In genomic region chr1:226129230-226129629, GRCh38 we compare ENCODE assay signal across 27 cellular contexts. TPM values are rescaled to one million over a fixed set of nuclear protein-coding genes. Genes with fewer than 3 reads are reported as not detected.
DNase-seq lines count a peak whose midpoint lies in the region; ATAC-seq and TF ChIP-seq lines count a peak whose summit lies in the region.
"Had no signal": no experiment of that assay in that cellular context is flagged by ENCODE, and none has a peak within 500 bp of the region (broad histone marks: within the 10 kb centered on the region; RNA-seq: fewer than 3 reads in every experiment).

No MANE protein-coding gene starts in this region.

- H3F3A ChIP-seq in OCI-LY1 (ENCODE audit: insufficient read depth, low read length), result 0 out of 2 replicates have a peak, but pooled peaks cover 3% of the 10 kb centered on the region

- no peak overlapping the region for H3K4me2 ChIP-seq in OCI-LY1 (ENCODE audit: low read length)
- peak overlapping the region; percentile 69 for H3K4me2 ChIP-seq in hepatocyte
- H3K4me2 ChIP-seq: neural progenitor cell had no signal

- H3K27ac Mint-ChIP-seq in Calu3 (ENCODE audit: unreplicated experiment) (peak overlapping the region; percentile 97), osteocyte (ENCODE audit: unreplicated experiment) (no peak overlapping the region)
- H3K27ac Mint-ChIP-seq in stimulated activated memory B cell treated with anti-CD40 and anti-IgM and Interleukin-4, amounts not matched to agents 10 μg/mL and 1 μg/mL and 100 μg/mL, for 72 hours, result peak overlapping the region; percentile 90
- no peak overlapping the region for H3K27ac Mint-ChIP-seq in activated T-cell treated with anti-CD3 and anti-CD28 coated beads, Interleukin-2, amount 50 U/mL, for 24 hours
- H3K27ac Mint-ChIP-seq: neural progenitor cell; stimulated activated naive CD8-positive, alpha-beta T cell treated with anti-CD3 and anti-CD28 coated beads, Interleukin-15, amount 100 ng/mL, for 72 hours had no signal

- DNase-seq in Calu3 (no peak), hepatocyte (ENCODE audit: low spot score) (no peak), osteocyte (ENCODE audit: extremely low spot score, unreplicated experiment) (no peak)
- DNase-seq in activated naive CD4-positive, alpha-beta T cell treated with anti-CD3 and anti-CD28 coated beads, Interleukin-2, amount 50 U/mL, for 16 hours, result no peak
- no peak for DNase-seq in activated T-cell treated with anti-CD3 and anti-CD28 coated beads, Interleukin-2, amount 50 U/mL, for 24 hours
- DNase-seq: activated CD4-positive, alpha-beta T cell treated with anti-CD3 and anti-CD28 coated beads for 4 hours; activated T-cell treated with anti-CD3 and anti-CD28 coated beads, Interleukin-2, amount 50 U/mL, for 4 hours; C1 segment of cervical spinal cord; COR-L47; dorsolateral prefrontal cortex; hippocampal formation; Kasumi-1; left colon; NCI-H1436; NCI-H2081; NCI-H2227 treated with DMSO at 0.1 percent for 48 hours; NCI-H69; stimulated activated CD4-positive, alpha-beta T cell treated with anti-CD3 and anti-CD28 coated beads, Interleukin-2, amount 100 ng/mL, for 24 hours; stimulated activated naive CD8-positive, alpha-beta T cell treated with anti-CD3 and anti-CD28 coated beads, Interleukin-15, amount 100 ng/mL, for 72 hours; T-helper 9 cell had no signal

- no peaks in the 10 kb centered on the region for H3K9me3 ChIP-seq in OCI-LY1 (ENCODE audit: low read length)
- H3K9me3 ChIP-seq in hepatocyte (ENCODE audit: low read depth), result no peaks in the 10 kb centered on the region
- H3K9me3 ChIP-seq: gastroesophageal sphincter, SJSA1, tibial artery had no signal

- H3K36me3 Mint-ChIP-seq in Calu3 (ENCODE audit: insufficient read depth, unreplicated experiment) (peaks cover 39% of the 10 kb centered on the region), osteocyte (ENCODE audit: unreplicated experiment) (no peaks in the 10 kb centered on the region)
- H3K36me3 Mint-ChIP-seq in stimulated activated memory B cell treated with anti-CD40 and anti-IgM and Interleukin-4, amounts not matched to agents 10 μg/mL and 1 μg/mL and 100 μg/mL, for 72 hours, result no peaks in the 10 kb centered on the region
- no peaks in the 10 kb centered on the region for H3K36me3 Mint-ChIP-seq in activated T-cell treated with anti-CD3 and anti-CD28 coated beads, Interleukin-2, amount 50 U/mL, for 24 hours (ENCODE audit: low read depth)
- H3K36me3 Mint-ChIP-seq: neural progenitor cell had no signal

- H3K9me2 ChIP-seq in OCI-LY1 (ENCODE audit: low read depth, low read length) (no peaks in the 10 kb centered on the region), hepatocyte (replicated peaks; ENCODE audit: insufficient read depth) (no peaks in the 10 kb centered on the region)

- H3K4me1 ChIP-seq in OCI-LY1 (ENCODE audit: insufficient read depth, low read length, severe bottlenecking) (peaks cover 49% of the 10 kb centered on the region), hepatocyte (ENCODE audit: insufficient read depth) (peaks cover 20% of the 10 kb centered on the region)

- intact Hi-C loops in Calu3 (cut with micrococcal nuclease; ENCODE audit: unreplicated experiment), result loop anchor here (5.0 kb wide), 1 partner anchor 203 kb away; no protein-coding TSS in a partner anchor

- no peaks in the 10 kb centered on the region for H3K27me3 ChIP-seq in OCI-LY1 (ENCODE audit: insufficient read depth, low read length)
- no peaks in the 10 kb centered on the region for H3K27me3 ChIP-seq in hepatocyte
- H3K27me3 ChIP-seq: dorsolateral prefrontal cortex, gastroesophageal sphincter, neural progenitor cell, SJSA1 had no signal

- H4K20me1 ChIP-seq in OCI-LY1 (ENCODE audit: insufficient read depth, low read length) (no peaks in the 10 kb centered on the region), hepatocyte (ENCODE audit: insufficient read depth, poor library complexity, severe bottlenecking) (no peaks in the 10 kb centered on the region)

- H3K4me1 Mint-ChIP-seq in Calu3 (ENCODE audit: low read depth, unreplicated experiment) (peaks cover 62% of the 10 kb centered on the region), osteocyte (ENCODE audit: unreplicated experiment) (peaks cover 29% of the 10 kb centered on the region)
- H3K4me1 Mint-ChIP-seq in stimulated activated memory B cell treated with anti-CD40 and anti-IgM and Interleukin-4, amounts not matched to agents 10 μg/mL and 1 μg/mL and 100 μg/mL, for 72 hours, result peaks cover 70% of the 10 kb centered on the region
- H3K4me1 Mint-ChIP-seq in activated T-cell treated with anti-CD3 and anti-CD28 coated beads, Interleukin-2, amount 50 U/mL, for 24 hours (ENCODE audit: low read depth), result peaks cover 17% of the 10 kb centered on the region

- TF ChIP-seq CTCF in Calu3 (IDR thresholded peaks at IDR 0.05; ENCODE audit: unreplicated experiment) (no peak), OCI-LY1 (IDR thresholded peaks at IDR 0.05; ENCODE audit: low read length) (no peak), hepatocyte (IDR thresholded peaks at IDR 0.05; ENCODE audit: poor library complexity) (no peak), osteocyte (IDR thresholded peaks at IDR 0.05) (no peak)

- no peaks in the 10 kb centered on the region for H3K79me2 ChIP-seq in OCI-LY1 (ENCODE audit: insufficient read depth, low read length)
- H3K79me2 ChIP-seq in hepatocyte, result no peaks in the 10 kb centered on the region
- H3K79me2 ChIP-seq: parathyroid adenoma had no signal

- 97% methylated on average over 2 of the region's 2 CpGs for WGBS in hepatocyte (ENCODE audit: low lambda C conversion rate, missing lambda C conversion rate)

- BruUV-seq in Calu3 (replicated peaks; lab: Mats Ljungman, UMichigan), result no TSS peak

- H3K27me3 Mint-ChIP-seq in Calu3 (ENCODE audit: unreplicated experiment) (no peaks in the 10 kb centered on the region), osteocyte (ENCODE audit: unreplicated experiment) (no peaks in the 10 kb centered on the region)
- no peaks in the 10 kb centered on the region for H3K27me3 Mint-ChIP-seq in stimulated activated memory B cell treated with anti-CD40 and anti-IgM and Interleukin-4, amounts not matched to agents 10 μg/mL and 1 μg/mL and 100 μg/mL, for 72 hours
- H3K27me3 Mint-ChIP-seq in activated T-cell treated with anti-CD3 and anti-CD28 coated beads, Interleukin-2, amount 50 U/mL, for 24 hours, result peaks cover 5% of the 10 kb centered on the region

- H3K27ac ChIP-seq in OCI-LY1 (ENCODE audit: low read depth, low read length, poor library complexity, severe bottlenecking) (peak overlapping the region; percentile 95), hepatocyte (peak overlapping the region; percentile 93)
- H3K27ac ChIP-seq: dorsolateral prefrontal cortex, neural progenitor cell, parathyroid adenoma, SJSA1, tibial artery had no signal

- H3K9ac ChIP-seq in OCI-LY1 (ENCODE audit: low read length), result no peak overlapping the region
- H3K9ac ChIP-seq: neural progenitor cell, parathyroid adenoma had no signal

- no peaks in the 10 kb centered on the region for H3K9me3 Mint-ChIP-seq in Calu3 (ENCODE audit: low read depth, unreplicated experiment)
- H3K9me3 Mint-ChIP-seq in stimulated activated memory B cell treated with anti-CD40 and anti-IgM and Interleukin-4, amounts not matched to agents 10 μg/mL and 1 μg/mL and 100 μg/mL, for 72 hours, result peaks cover 3% of the 10 kb centered on the region
- peaks cover 3% of the 10 kb centered on the region for H3K9me3 Mint-ChIP-seq in osteocyte (ENCODE audit: unreplicated experiment)
- no peaks in the 10 kb centered on the region for H3K9me3 Mint-ChIP-seq in activated T-cell treated with anti-CD3 and anti-CD28 coated beads, Interleukin-2, amount 50 U/mL, for 24 hours
- H3K9me3 Mint-ChIP-seq: activated T-cell treated with anti-CD3 and anti-CD28 coated beads, Interleukin-2, amount 50 U/mL, for 4 hours; neural progenitor cell; stimulated activated naive CD8-positive, alpha-beta T cell treated with anti-CD3 and anti-CD28 coated beads, Interleukin-15, amount 100 ng/mL, for 72 hours had no signal

- H2AFZ ChIP-seq in OCI-LY1 (ENCODE audit: low read length) (no peak overlapping the region), hepatocyte (no peak overlapping the region)
- H2AFZ ChIP-seq: neural progenitor cell, parathyroid adenoma had no signal

- CTCF ChIA-PET in Calu3 (lab: Charles Lee), result no interaction called here

- H3K4me3 ChIP-seq in OCI-LY1 (ENCODE audit: low read depth, low read length, poor library complexity, severe bottlenecking) (no peak overlapping the region), hepatocyte (no peak overlapping the region)
- H3K4me3 ChIP-seq: dorsolateral prefrontal cortex, gastroesophageal sphincter, neural progenitor cell, SJSA1, tibial artery had no signal

- H3K4me3 Mint-ChIP-seq in Calu3 (ENCODE audit: low read depth, unreplicated experiment), result no peak overlapping the region
- no peak overlapping the region for H3K4me3 Mint-ChIP-seq in stimulated activated memory B cell treated with anti-CD40 and anti-IgM and Interleukin-4, amounts not matched to agents 10 μg/mL and 1 μg/mL and 100 μg/mL, for 72 hours
- no peak overlapping the region for H3K4me3 Mint-ChIP-seq in osteocyte (ENCODE audit: unreplicated experiment)
- H3K4me3 Mint-ChIP-seq in activated T-cell treated with anti-CD3 and anti-CD28 coated beads, Interleukin-2, amount 50 U/mL, for 24 hours, result no peak overlapping the region
- H3K4me3 Mint-ChIP-seq: activated T-cell treated with anti-CD3 and anti-CD28 coated beads, Interleukin-2, amount 50 U/mL, for 4 hours; stimulated activated naive CD8-positive, alpha-beta T cell treated with anti-CD3 and anti-CD28 coated beads, Interleukin-15, amount 100 ng/mL, for 72 hours had no signal

- ATAC-seq in stimulated activated memory B cell treated with anti-CD40 and anti-IgM and Interleukin-4, amounts not matched to agents 10 μg/mL and 1 μg/mL and 100 μg/mL, for 72 hours, result no peak
- ATAC-seq: activated T-cell treated with anti-CD3 and anti-CD28 coated beads, Interleukin-2, amount 50 U/mL, for 4 hours; gastroesophageal sphincter; left colon; stimulated activated naive CD8-positive, alpha-beta T cell treated with anti-CD3 and anti-CD28 coated beads, Interleukin-15, amount 100 ng/mL, for 72 hours had no signal

- H3K36me3 ChIP-seq in OCI-LY1 (ENCODE audit: insufficient read depth, low read length), result no peaks in the 10 kb centered on the region; the same call in 1 of the 2 replicates
- no peaks in the 10 kb centered on the region for H3K36me3 ChIP-seq in hepatocyte (replicated peaks; ENCODE audit: insufficient read depth, low read depth)
- H3K36me3 ChIP-seq: gastroesophageal sphincter, neural progenitor cell, SJSA1, tibial artery had no signal

RNA-seq across cellular contexts. Expression of gene ACBD3, which starts 57.3 kb away (rescaled TPM):
- total RNA-seq in Calu3 (2022) (50.3 and 51.6 TPM in 2 replicates), hepatocyte (60.3 and 66.8 TPM in 2 replicates), osteocyte (48.0 and 48.5 TPM in 2 replicates)
- 46.4 and 50.8 TPM in 2 replicates for polyA plus RNA-seq in hepatocyte

Comparison
In these comparisons a context has a peak if more than half of its experiments do, and no peak if none do; other contexts are left out.
1. H3K27ac Mint-ChIP-seq: peak in Calu3 (single experiment) and stimulated activated memory B cell treated with anti-CD40 and anti-IgM and Interleukin-4, amounts not matched to agents 10 μg/mL and 1 μg/mL and 100 μg/mL, for 72 hours (single experiment); none in osteocyte (single experiment) and activated T-cell treated with anti-CD3 and anti-CD28 coated beads, Interleukin-2, amount 50 U/mL, for 24 hours (single experiment).